1 cellular context compared by ENCODE assay signal in the genomic region with DNA sequence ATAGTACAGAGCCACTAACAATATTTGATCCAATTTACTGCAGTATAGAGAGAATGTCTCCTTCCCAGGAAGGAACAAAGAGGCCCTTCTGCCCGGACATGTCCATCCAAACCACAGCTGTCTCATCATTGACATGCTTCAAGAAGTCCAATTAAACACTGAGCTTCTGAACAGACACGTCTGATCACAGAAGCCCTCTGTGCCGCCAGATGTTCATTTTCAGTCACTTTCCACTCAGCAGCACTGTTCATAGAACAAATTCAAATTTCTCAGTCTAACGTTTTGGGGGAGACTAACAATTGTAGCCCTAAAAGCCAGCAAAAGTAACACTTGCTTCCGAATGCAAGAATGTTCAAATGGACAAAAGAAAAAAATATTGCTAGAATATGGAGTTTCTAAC.
TF ChIP-seq lines count a peak whose summit lies in the region.

No MANE protein-coding gene starts in this region.

TF ChIP-seq in IMR-90, 13 proteins besides CTCF, POLR2A, EP300 and RAD21 (continued from another document):
- TF ChIP-seq, protein P1, sequence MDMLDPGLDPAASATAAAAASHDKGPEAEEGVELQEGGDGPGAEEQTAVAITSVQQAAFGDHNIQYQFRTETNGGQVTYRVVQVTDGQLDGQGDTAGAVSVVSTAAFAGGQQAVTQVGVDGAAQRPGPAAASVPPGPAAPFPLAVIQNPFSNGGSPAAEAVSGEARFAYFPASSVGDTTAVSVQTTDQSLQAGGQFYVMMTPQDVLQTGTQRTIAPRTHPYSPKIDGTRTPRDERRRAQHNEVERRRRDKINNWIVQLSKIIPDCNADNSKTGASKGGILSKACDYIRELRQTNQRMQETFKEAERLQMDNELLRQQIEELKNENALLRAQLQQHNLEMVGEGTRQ (IDR thresholded peaks at IDR 0.05; ENCODE audit: low read depth, low read length), result no peak
